1 cellular context compared by ENCODE assay signal in genomic region chr15:74995182-74995778, GRCh38.
TF ChIP-seq lines count a peak whose summit lies in the region.

Gene SCAMP5, plus strand, starts transcription at chr15:74995563. Its CDS starts 16,277 bp downstream, at chr15:75011840.

TF ChIP-seq in GM12878, 131 proteins besides CTCF, POLR2A, EP300 and RAD21 (continued from another document and continues in another):
- TF ChIP-seq YY1 (IDR thresholded peaks at IDR 0.05; ENCODE audit: low read depth, low read length) (peak; percentile 53), RCOR1 (conservative IDR thresholded peaks at IDR 0.05; ENCODE audit: low read depth, low read length) (peak; percentile 99), PAX8 (IDR thresholded peaks at IDR 0.05) (no peak), MXI1 (IDR thresholded peaks at IDR 0.05; ENCODE audit: low read depth, low read length) (peak; percentile 79), PML (IDR thresholded peaks at IDR 0.05; ENCODE audit: low read length) (no peak), MTA2 (IDR thresholded peaks at IDR 0.05; ENCODE audit: low read depth) (no peak), ZNF274 (IDR thresholded peaks at IDR 0.05; ENCODE audit: insufficient read depth, insufficient read length) (no peak), NFXL1 (IDR thresholded peaks at IDR 0.05; ENCODE audit: borderline replicate concordance) (no peak), TAF1 (IDR thresholded peaks at IDR 0.05; ENCODE audit: borderline replicate concordance, low read depth, low read length) (0 out of 2 replicates have a peak, but pooled peaks have one; percentile 31), MLLT1 (IDR thresholded peaks at IDR 0.05) (no peak), PKNOX1 (IDR thresholded peaks at IDR 0.05) (peak; percentile 62; the same call in 1 of the 2 replicates), POLR2AphosphoS5 (IDR thresholded peaks at IDR 0.05; ENCODE audit: low read length) (no peak), CBX5 (IDR thresholded peaks at IDR 0.05; ENCODE audit: low read depth) (no peak), ATF7 (IDR thresholded peaks at IDR 0.05; ENCODE audit: low read depth) (no peak), JUNB (IDR thresholded peaks at IDR 0.05) (no peak), ZNF592 (IDR thresholded peaks at IDR 0.05) (no peak), FOXK2 (IDR thresholded peaks at IDR 0.05) (no peak), RUNX3 (IDR thresholded peaks at IDR 0.05; ENCODE audit: low read length) (no peak), BRCA1 (IDR thresholded peaks at IDR 0.05; ENCODE audit: low read depth, low read length) (peak; percentile 87), IRF5 (IDR thresholded peaks at IDR 0.05; ENCODE audit: borderline replicate concordance) (peak; percentile 75), REST (IDR thresholded peaks at IDR 0.05; ENCODE audit: low read depth, low read length) (peak; percentile 99), WRNIP1 (IDR thresholded peaks at IDR 0.05; ENCODE audit: borderline replicate concordance, low read depth, low read length) (no peak), STAT1 (conservative IDR thresholded peaks at IDR 0.05) (no peak), FOS (IDR thresholded peaks at IDR 0.05; ENCODE audit: borderline replicate concordance, extremely low read depth, insufficient read length) (no peak), RELA (IDR thresholded peaks at IDR 0.05; ENCODE audit: borderline replicate concordance, partially characterized antibody) (no peak), HDGF (IDR thresholded peaks at IDR 0.05) (no peak), NKRF (conservative IDR thresholded peaks at IDR 0.05) (no peak), PRDM15 (CRISPR knock-in tag; IDR thresholded peaks at IDR 0.05) (no peak), ZNF24 (IDR thresholded peaks at IDR 0.05) (no peak), SREBF2 (IDR thresholded peaks at IDR 0.05; ENCODE audit: low read length) (no peak), SMARCA5 (IDR thresholded peaks at IDR 0.05) (no peak), ZBTB11 (CRISPR knock-in tag; IDR thresholded peaks at IDR 0.05) (no peak), CHD2 (IDR thresholded peaks at IDR 0.05; ENCODE audit: borderline replicate concordance, low read depth, low read length) (peak; percentile 99), CHD4 (IDR thresholded peaks at IDR 0.05) (no peak), GATAD2B (conservative IDR thresholded peaks at IDR 0.05; ENCODE audit: low read depth) (no peak), EGR1 (IDR thresholded peaks at IDR 0.05; ENCODE audit: borderline replicate concordance in 1 of 2, low read depth in 2 of 2, low read length in 2 of 2) (0 out of 3 replicates have a peak, but pooled peaks of 1 of the 2 experiments have one; percentile 27), GABPA (IDR thresholded peaks at IDR 0.05; ENCODE audit: low read depth) (no peak), IKZF1 (conservative IDR thresholded peaks at IDR 0.05) (0 out of 2 replicates have a peak, but pooled peaks have one; percentile 22), NR2C1 (IDR thresholded peaks at IDR 0.05) (no peak), ZBED1 (IDR thresholded peaks at IDR 0.05; ENCODE audit: borderline replicate concordance) (no peak)
